8 cellular contexts compared by ENCODE assay signal in the genomic region with DNA sequence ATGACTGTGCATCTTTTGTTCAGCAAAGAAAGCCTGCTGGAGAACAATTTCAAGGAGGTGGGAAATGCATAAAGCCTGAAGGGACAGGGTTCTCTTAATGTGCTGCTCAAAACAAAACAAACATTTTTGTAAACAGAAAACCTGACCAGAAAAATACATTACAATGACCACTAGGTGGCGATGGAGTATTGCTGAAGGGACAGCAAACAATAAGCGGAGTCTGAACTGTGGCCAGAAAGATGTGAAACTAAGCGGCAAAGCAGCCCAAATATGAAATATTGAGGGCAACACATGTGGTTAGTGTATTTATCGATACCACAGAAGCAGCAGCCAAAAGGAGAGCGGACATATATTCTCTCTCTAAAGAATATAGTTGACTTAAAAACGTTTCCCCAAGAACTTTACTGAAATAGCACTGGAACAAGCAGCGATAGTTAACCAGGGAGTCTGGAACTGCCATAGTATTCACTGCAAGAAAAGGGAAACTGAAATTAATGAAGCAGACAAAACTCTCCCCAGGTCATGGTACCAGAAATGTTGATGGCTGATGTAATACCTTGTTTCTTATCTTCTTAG.
DNase-seq lines count a peak whose midpoint lies in the region; TF ChIP-seq lines count a peak whose summit lies in the region.
"Not testable (repeated sequence)": the region's sequence is repeated elsewhere in the genome, so short reads cannot be mapped to it uniquely, and the experiment has no call there.

No MANE protein-coding gene starts in this region.

- H3K4me3 ChIP-seq in MM.1S (ENCODE audit: low read length) (0 out of 2 replicates have a peak overlapping the region, but pooled peaks have one; percentile 17), liver (ENCODE audit: low read depth in 1 of 3, low read length in 3 of 3) (peak overlapping the region in 2 of 3 donors; percentile 36 to 40)
- H3K4me3 ChIP-seq in smooth muscle cell = not testable (repeated sequence)

- H3K36me3 ChIP-seq in MM.1S (replicated peaks; ENCODE audit: insufficient read depth, low read length); liver (ENCODE audit: control insufficient read depth in 4 of 4, insufficient read depth in 3 of 4, low read depth in 1 of 4, low read length in 3 of 4); smooth muscle cell (ENCODE audit: low read depth): not testable (repeated sequence)

- not testable (repeated sequence) for H3K9me2 ChIP-seq in MM.1S (replicated peaks; ENCODE audit: insufficient read depth, low read length)

- not testable (repeated sequence) for H3K27ac Mint-ChIP-seq in activated CD4-positive, alpha-beta T cell treated with anti-CD3 and anti-CD28 coated beads, Interleukin-2, amount 10 ng/mL, durations not matched to agents 7 days and 5 days; endothelial cell (ENCODE audit: unreplicated experiment)

- TF ChIP-seq CTCF in C4-2B (conservative IDR thresholded peaks at IDR 0.05) = peak; percentile 85
- TF ChIP-seq CTCF in MM.1S (IDR thresholded peaks at IDR 0.05; ENCODE audit: low read length) = peak; percentile 65
- TF ChIP-seq CTCF in endothelial cell (IDR thresholded peaks at IDR 0.05; ENCODE audit: unreplicated experiment) = peak; percentile 84
- peak; percentile 58 for TF ChIP-seq CTCF in liver (IDR thresholded peaks at IDR 0.05; ENCODE audit: low read depth, low read length, missing input control)
- TF ChIP-seq CTCF in smooth muscle cell (IDR thresholded peaks at IDR 0.05; ENCODE audit: borderline replicate concordance, insufficient read depth, poor library complexity, severe bottlenecking) = peak; percentile 25

- H2AFZ ChIP-seq in MM.1S (ENCODE audit: low read length); smooth muscle cell (ENCODE audit: low read depth): not testable (repeated sequence)

- H3K27ac ChIP-seq in C4-2B; MM.1S (ENCODE audit: low read length); smooth muscle cell (ENCODE audit: low read depth): not testable (repeated sequence)
- peak overlapping the region in 1 of 2 donors; percentile 20 for H3K27ac ChIP-seq in liver (ENCODE audit: low read depth in 1 of 2, low read length in 2 of 2)

- not testable (repeated sequence) for H3K79me2 ChIP-seq in MM.1S (ENCODE audit: low read length); smooth muscle cell (ENCODE audit: low read depth)

- H3K9me3 Mint-ChIP-seq in activated CD4-positive, alpha-beta T cell treated with anti-CD3 and anti-CD28 coated beads, Interleukin-2, amount 10 ng/mL, durations not matched to agents 7 days and 5 days = not testable (repeated sequence)
- H3K9me3 Mint-ChIP-seq in endothelial cell (ENCODE audit: unreplicated experiment) = peaks cover 23% of the 10 kb centered on the region

- peak; percentile 5 for DNase-seq in GM19238 (ENCODE audit: insufficient read length, low spot score)
- peak; percentile 75 for DNase-seq in MM.1S
- peak; percentile 57 for DNase-seq in NOMO-1 treated with DMSO at 0.1 percent for 48 hours (lab: John Stamatoyannopoulos, UW; ENCODE audit: unreplicated experiment)
- peak; percentile 40 for DNase-seq in activated CD4-positive, alpha-beta T cell treated with anti-CD3 and anti-CD28 coated beads, Interleukin-2, amount 10 ng/mL, durations not matched to agents 7 days and 5 days
- DNase-seq in endothelial cell (ENCODE audit: low spot score); smooth muscle cell (lab: John Stamatoyannopoulos, UW; ENCODE audit: unreplicated experiment): not testable (repeated sequence)

- not testable (repeated sequence) for H3K9ac ChIP-seq in MM.1S (ENCODE audit: low read length); smooth muscle cell (ENCODE audit: low read depth)
- peak overlapping the region in 1 of 2 donors; percentile 45 for H3K9ac ChIP-seq in liver (ENCODE audit: low read depth in 1 of 2, low read length in 2 of 2)

- not testable (repeated sequence) for H3K4me3 Mint-ChIP-seq in activated CD4-positive, alpha-beta T cell treated with anti-CD3 and anti-CD28 coated beads, Interleukin-2, amount 10 ng/mL, durations not matched to agents 7 days and 5 days; endothelial cell (ENCODE audit: unreplicated experiment)

- not testable (repeated sequence) for H3K4me1 ChIP-seq in MM.1S (ENCODE audit: low read length); liver (ENCODE audit: control insufficient read depth in 4 of 4, insufficient read depth in 4 of 4, low read length in 3 of 4); smooth muscle cell (ENCODE audit: low read depth)

- 8% methylated on average over 7 of the region's 7 CpGs for WGBS in liver
- 39% methylated on average over 7 of the region's 7 CpGs for WGBS in smooth muscle cell (ENCODE audit: low lambda C conversion rate)

- CTCF ChIA-PET in activated CD4-positive, alpha-beta T cell treated with anti-CD3 and anti-CD28 coated beads, Interleukin-2, amount 10 ng/mL, durations not matched to agents 7 days and 5 days (lab: Charles Lee) = not testable (repeated sequence)

- not testable (repeated sequence) for H3K9me3 ChIP-seq in MM.1S (replicated peaks; ENCODE audit: insufficient read depth, low read length); liver (ENCODE audit: control insufficient read depth in 4 of 4, low read length in 3 of 4); smooth muscle cell (replicated peaks; ENCODE audit: low read depth)

- not testable (repeated sequence) for H4K20me1 ChIP-seq in MM.1S (ENCODE audit: insufficient read depth, low read length); smooth muscle cell (ENCODE audit: low read depth)

- H3K4me1 Mint-ChIP-seq in activated CD4-positive, alpha-beta T cell treated with anti-CD3 and anti-CD28 coated beads, Interleukin-2, amount 10 ng/mL, durations not matched to agents 7 days and 5 days; endothelial cell (ENCODE audit: unreplicated experiment): not testable (repeated sequence)

- H3K27me3 Mint-ChIP-seq in activated CD4-positive, alpha-beta T cell treated with anti-CD3 and anti-CD28 coated beads, Interleukin-2, amount 10 ng/mL, durations not matched to agents 7 days and 5 days; endothelial cell (ENCODE audit: unreplicated experiment): not testable (repeated sequence)

- not testable (repeated sequence) for H3F3A ChIP-seq in MM.1S (ENCODE audit: insufficient read depth, low read length); smooth muscle cell (ENCODE audit: low read depth)

- TF ChIP-seq RAD21 in liver (IDR thresholded peaks at IDR 0.05) = peak; percentile 75 to 86

- not testable (repeated sequence) for H3K36me3 Mint-ChIP-seq in activated CD4-positive, alpha-beta T cell treated with anti-CD3 and anti-CD28 coated beads, Interleukin-2, amount 10 ng/mL, durations not matched to agents 7 days and 5 days (ENCODE audit: low read depth); endothelial cell (ENCODE audit: low read depth, unreplicated experiment)

- POLR2A ChIA-PET in activated CD4-positive, alpha-beta T cell treated with anti-CD3 and anti-CD28 coated beads, Interleukin-2, amount 10 ng/mL, durations not matched to agents 7 days and 5 days (lab: Charles Lee) = not testable (repeated sequence)

- not testable (repeated sequence) for H3K27me3 ChIP-seq in MM.1S (replicated peaks; ENCODE audit: insufficient read depth, low read length); liver (ENCODE audit: control insufficient read depth in 4 of 4, insufficient read depth in 4 of 4, low read length in 3 of 4); smooth muscle cell (ENCODE audit: low read depth)

- H3K4me2 ChIP-seq in MM.1S (ENCODE audit: low read depth, low read length) = peak overlapping the region; percentile 12; the same call in 1 of the 2 replicates
- H3K4me2 ChIP-seq in smooth muscle cell = not testable (repeated sequence)

TF ChIP-seq in liver, 16 proteins besides CTCF, POLR2A, EP300 and RAD21:
- peak; percentile 17 for TF ChIP-seq YY1 (IDR thresholded peaks at IDR 0.05)
TF ChIP-seq in liver: peak in this region for 1; not testable (repeated sequence) for 15.

Comparison
In these comparisons a context has a peak if more than half of its experiments do, and no peak if none do; other contexts are left out.
1. CTCF ChIP-seq: peak in every context shown above with its lines; median percentile 85 in C4-2B; 84 in endothelial cell; 65 in MM.1S; 58 in liver; 25 in smooth muscle cell.